In genomic region chr1:7809742-7810141, GRCh38 we compare ENCODE assay signal across 20 cellular contexts. TPM values are rescaled to one million over a fixed set of nuclear protein-coding genes. Genes with fewer than 3 reads are reported as not detected.
DNase-seq lines count a peak whose midpoint lies in the region; ATAC-seq and TF ChIP-seq lines count a peak whose summit lies in the region.
"Had no signal": no experiment of that assay in that cellular context is flagged by ENCODE, and none has a peak within 500 bp of the region (broad histone marks: within the 10 kb centered on the region; RNA-seq: fewer than 3 reads in every experiment).

No MANE protein-coding gene starts in this region.

- H2AFZ ChIP-seq in ACC112 (ENCODE audit: low read length, unreplicated experiment) (no peak overlapping the region), mesenchymal stem cell (ENCODE audit: low read depth, low read length) (no peak overlapping the region)

- H3K9me3 ChIP-seq in mesenchymal stem cell (ENCODE audit: control insufficient read depth, low read length): peaks cover 18% of the 10 kb centered on the region
- H3K9me3 ChIP-seq: BE2C had no signal

- WGBS in mesenchymal stem cell: 96% methylated on average over 9 of the region's 13 CpGs

- H2AK5ac ChIP-seq in mesenchymal stem cell (ENCODE audit: low read length, severe bottlenecking): no peak overlapping the region

- peak overlapping the region; percentile 35; the same call in 1 of the 2 replicates for H3K27ac ChIP-seq in ACC112 (ENCODE audit: low read depth, low read length)
- H3K27ac ChIP-seq in mesenchymal stem cell (ENCODE audit: low read length, poor library complexity, severe bottlenecking): no peak overlapping the region
- H3K27ac ChIP-seq: 22Rv1, A549, BLaER1 had no signal

- peak overlapping the region; percentile 6 for H4K91ac ChIP-seq in mesenchymal stem cell (ENCODE audit: low read length)

- no peak overlapping the region for H3K4ac ChIP-seq in mesenchymal stem cell (ENCODE audit: low read depth in 1 of 2, low read length in 2 of 2)

- ATAC-seq in left lobe of liver: no peak
- no peak for ATAC-seq in activated T-cell treated with anti-CD3 and anti-CD28 coated beads, Interleukin-2, amount 50 U/mL, for 4 hours

- TF ChIP-seq CTCF in HFFc6 (IDR thresholded peaks at IDR 0.05): no peak

- H3K79me1 ChIP-seq in mesenchymal stem cell (replicated peaks; ENCODE audit: low read length, poor library complexity, severe bottlenecking): no peaks in the 10 kb centered on the region

- no peak overlapping the region for H3K4me2 ChIP-seq in mesenchymal stem cell (ENCODE audit: low read length, poor library complexity, severe bottlenecking)
- H3K4me2 ChIP-seq: A549, BLaER1 had no signal

- H3K4me1 Mint-ChIP-seq in HFFc6 (ENCODE audit: low read depth): peaks cover 11% of the 10 kb centered on the region
- no peaks in the 10 kb centered on the region for H3K4me1 Mint-ChIP-seq in activated T-cell treated with anti-CD3 and anti-CD28 coated beads, Interleukin-2, amount 50 U/mL, for 4 hours (ENCODE audit: low read depth)
- H3K4me1 Mint-ChIP-seq: CD4-positive, alpha-beta memory T cell; CD8-positive, alpha-beta memory T cell had no signal

- H4K8ac ChIP-seq in mesenchymal stem cell (ENCODE audit: low read length): no peak overlapping the region

- H2BK12ac ChIP-seq in mesenchymal stem cell (ENCODE audit: low read length in 2 of 2): no peak overlapping the region

- no peak overlapping the region for H3K4me3 Mint-ChIP-seq in HFFc6
- H3K4me3 Mint-ChIP-seq in activated T-cell treated with anti-CD3 and anti-CD28 coated beads, Interleukin-2, amount 50 U/mL, for 4 hours: no peak overlapping the region
- H3K4me3 Mint-ChIP-seq: CD14-positive monocyte; CD4-positive, alpha-beta memory T cell; CD4-positive, CD25-positive, alpha-beta regulatory T cell; CD8-positive, alpha-beta memory T cell had no signal

- no peak for DNase-seq in HFFc6
- DNase-seq in RPMI8226: peak; percentile 17
- no peak for DNase-seq in mesenchymal stem cell
- DNase-seq in left lobe of liver (ENCODE audit: low spot score): no peak
- no peak for DNase-seq in GF-D8 (lab: John Stamatoyannopoulos, UW)
- no peak for DNase-seq in NCI-H1694 treated with DMSO at 0.1 percent for 48 hours (lab: John Stamatoyannopoulos, UW)
- no peak for DNase-seq in activated T-cell treated with anti-CD3 and anti-CD28 coated beads, Interleukin-2, amount 50 U/mL, for 4 hours
- DNase-seq: BE2C; Caco-2; Calu3; CD4-positive, alpha-beta memory T cell; CD4-positive, CD25-positive, alpha-beta regulatory T cell; CD8-positive, alpha-beta memory T cell; DMS79 treated with DMSO at 0.1 percent for 48 hours had no signal

- H3K27ac Mint-ChIP-seq in HFFc6: 0 out of 2 replicates have a peak overlapping the region, but pooled peaks have one; percentile 26
- H3K27ac Mint-ChIP-seq: CD14-positive monocyte; CD4-positive, alpha-beta memory T cell; CD4-positive, CD25-positive, alpha-beta regulatory T cell; CD8-positive, alpha-beta memory T cell had no signal

- H3K4me1 ChIP-seq in ACC112 (ENCODE audit: control insufficient read depth, insufficient read depth, low read length, unreplicated experiment) (peaks cover 10% of the 10 kb centered on the region), mesenchymal stem cell (ENCODE audit: control insufficient read depth, insufficient read depth, low read depth, low read length) (peaks cover 2% of the 10 kb centered on the region)
- H3K4me1 ChIP-seq: A549, BE2C, BLaER1, Caco-2 had no signal

- no peaks in the 10 kb centered on the region for H3K27me3 Mint-ChIP-seq in HFFc6 (ENCODE audit: insufficient read depth)
- no peaks in the 10 kb centered on the region for H3K27me3 Mint-ChIP-seq in activated T-cell treated with anti-CD3 and anti-CD28 coated beads, Interleukin-2, amount 50 U/mL, for 4 hours (ENCODE audit: low read depth)
- H3K27me3 Mint-ChIP-seq: CD4-positive, alpha-beta memory T cell; CD4-positive, CD25-positive, alpha-beta regulatory T cell; CD8-positive, alpha-beta memory T cell had no signal

- no peak overlapping the region for H2BK120ac ChIP-seq in mesenchymal stem cell (ENCODE audit: low read depth, low read length)

- peaks cover 30% of the 10 kb centered on the region for H3K36me3 Mint-ChIP-seq in HFFc6 (ENCODE audit: low read depth)
- H3K36me3 Mint-ChIP-seq in activated T-cell treated with anti-CD3 and anti-CD28 coated beads, Interleukin-2, amount 50 U/mL, for 4 hours (ENCODE audit: insufficient read depth): peaks cover 37% of the 10 kb centered on the region

- H2BK15ac ChIP-seq in mesenchymal stem cell (ENCODE audit: low read depth, poor library complexity, severe bottlenecking): no peak overlapping the region

- no peak overlapping the region for H3K9ac ChIP-seq in mesenchymal stem cell (ENCODE audit: low read length)
- H3K9ac ChIP-seq: BLaER1 had no signal

- H3K4me3 ChIP-seq in ACC112 (ENCODE audit: low read depth, low read length): no peak overlapping the region
- H3K4me3 ChIP-seq in mesenchymal stem cell (ENCODE audit: insufficient read depth in 1 of 2, low read depth in 1 of 2, low read length in 2 of 2): no peak overlapping the region
- H3K4me3 ChIP-seq: A549, BLaER1 had no signal

- peaks cover 16% of the 10 kb centered on the region for H3K9me3 Mint-ChIP-seq in HFFc6
- peaks cover 16% of the 10 kb centered on the region for H3K9me3 Mint-ChIP-seq in activated T-cell treated with anti-CD3 and anti-CD28 coated beads, Interleukin-2, amount 50 U/mL, for 4 hours

- peaks cover 24% of the 10 kb centered on the region for H3K36me3 ChIP-seq in ACC112 (ENCODE audit: insufficient read depth, low read length)
- peaks cover 2 to 86% of the 10 kb centered on the region in 2 experiments for H3K36me3 ChIP-seq in mesenchymal stem cell (ENCODE audit: control insufficient read depth in 1 of 2, insufficient read depth in 2 of 2, low read depth in 1 of 2, low read length in 2 of 2)
- H3K36me3 ChIP-seq: BE2C had no signal

- H2BK5ac ChIP-seq in mesenchymal stem cell (ENCODE audit: low read depth, low read length, poor library complexity, severe bottlenecking): no peak overlapping the region

- no peaks in the 10 kb centered on the region for H3K79me2 ChIP-seq in ACC112 (ENCODE audit: control insufficient read depth, insufficient read depth, low read length, unreplicated experiment)

- no peaks in the 10 kb centered on the region for H3K27me3 ChIP-seq in ACC112 (ENCODE audit: insufficient read depth, low read length)
- no peaks in the 10 kb centered on the region for H3K27me3 ChIP-seq in mesenchymal stem cell (ENCODE audit: control insufficient read depth in 1 of 2, insufficient read depth in 1 of 2, low read length in 2 of 2)
- H3K27me3 ChIP-seq: BE2C, BLaER1 had no signal

- H3K14ac ChIP-seq in mesenchymal stem cell (ENCODE audit: low read length in 2 of 2): no peak overlapping the region

- no peak overlapping the region for H3K23ac ChIP-seq in mesenchymal stem cell (ENCODE audit: low read length in 2 of 2)

- no peak overlapping the region for H3K18ac ChIP-seq in mesenchymal stem cell (ENCODE audit: low read depth in 1 of 2, low read length in 2 of 2)

RNA-seq across cellular contexts. Expression of gene PER3, which starts 25.7 kb away (rescaled TPM):
- 1 to 10 TPM; 5.7 to 8.1 (median 7.7) TPM for total RNA-seq in HFFc6 (2021; fragmentation: NEBNext Ultra II Directional; extraction: Animal tissue kit (Norgen Biotek cat#: 25700))
- 2.3 TPM for polyA plus RNA-seq in mesenchymal stem cell (2013, experiment 1 of 2)
- 2.1 TPM for polyA plus RNA-seq in mesenchymal stem cell (2013, experiment 2 of 2)
- total RNA-seq in left lobe of liver: 24.3 TPM
- 1 to 10 TPM; 3.8 to 5.4 (median 4.3) TPM for total RNA-seq in activated T-cell treated with anti-CD3 and anti-CD28 coated beads, Interleukin-2, amount 50 U/mL, for 4 hours

RNA-seq across cellular contexts. Expression of gene VAMP3, which starts 38.6 kb away (rescaled TPM):
- total RNA-seq in HFFc6 (2021; fragmentation: NEBNext Ultra II Directional; extraction: Animal tissue kit (Norgen Biotek cat#: 25700)): 100 to 1,000 TPM; 138 to 179 (median 163) TPM
- polyA plus RNA-seq in mesenchymal stem cell (2013, experiment 1 of 2): 164 TPM
- polyA plus RNA-seq in mesenchymal stem cell (2013, experiment 2 of 2): 172 TPM
- total RNA-seq in left lobe of liver: 31.8 TPM
- total RNA-seq in activated T-cell treated with anti-CD3 and anti-CD28 coated beads, Interleukin-2, amount 50 U/mL, for 4 hours: 10 to 100 TPM; 17.6 to 21.7 (median 20.2) TPM

RNA-seq across cellular contexts. Expression of gene UTS2, which starts 43.1 kb away (rescaled TPM):
- total RNA-seq in HFFc6 (2021; fragmentation: NEBNext Ultra II Directional; extraction: Animal tissue kit (Norgen Biotek cat#: 25700)): not detected
- polyA plus RNA-seq in mesenchymal stem cell (2013, experiment 1 of 2): not detected
- not detected for polyA plus RNA-seq in mesenchymal stem cell (2013, experiment 2 of 2)
- total RNA-seq in left lobe of liver: not detected
- 1 to 10 TPM in 1 of 3 donors, not detected in 2; 1.4 TPM for total RNA-seq in activated T-cell treated with anti-CD3 and anti-CD28 coated beads, Interleukin-2, amount 50 U/mL, for 4 hours
- total RNA-seq: A172, Calu3 had no signal
- polyA plus RNA-seq: A549 had no signal
